In the genomic region with DNA sequence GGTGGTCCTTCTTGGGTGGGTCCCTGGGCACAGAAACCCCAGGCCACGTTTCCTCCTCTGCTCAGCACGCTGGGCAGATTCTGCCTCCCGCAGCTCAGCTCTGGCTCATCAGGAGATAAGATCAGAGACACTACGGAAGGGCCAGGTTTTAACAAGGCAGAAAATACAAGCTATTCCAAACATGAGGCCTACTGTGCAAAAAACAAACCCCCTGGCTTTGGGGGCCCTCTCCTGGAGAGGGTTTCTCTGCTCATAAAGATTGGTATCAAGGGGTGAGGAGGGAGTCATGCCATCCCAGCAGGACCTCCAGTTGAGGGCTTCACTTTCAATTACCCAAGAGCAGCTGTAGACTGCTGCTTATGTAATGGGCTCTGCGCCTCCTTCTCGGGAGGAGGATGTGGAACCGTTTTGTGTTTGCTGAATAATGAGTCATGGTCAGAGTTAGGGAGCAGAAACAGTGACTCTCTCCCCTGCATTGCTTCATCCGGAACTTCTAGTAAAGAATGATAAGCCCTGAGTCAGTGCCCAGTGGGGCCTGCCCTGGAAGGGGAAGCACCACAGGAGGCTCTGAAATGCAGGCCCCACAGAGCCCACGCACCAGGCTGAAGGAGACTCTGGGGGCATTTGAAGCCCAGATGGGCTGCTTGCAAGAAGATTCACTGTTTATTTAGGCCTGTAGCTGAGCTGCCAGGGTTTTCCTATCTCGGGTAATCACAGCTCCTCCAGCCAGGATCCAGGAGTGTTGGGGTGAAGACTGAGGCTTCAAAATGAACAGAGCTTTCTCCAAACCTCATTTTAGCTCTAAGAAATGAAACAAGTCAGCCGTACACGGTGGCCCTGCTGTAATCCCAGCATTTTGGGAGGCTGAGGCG, we compare ENCODE assay signal across 1 cellular context.
A peak's percentile ranks its signal among the peaks of the same experiment; 100 is the strongest.
TF ChIP-seq lines count a peak whose summit lies in the region.

No MANE protein-coding gene starts in this region.

TF ChIP-seq in HepG2, 621 proteins besides CTCF, POLR2A, EP300 and RAD21 (continued from another document):
- TF ChIP-seq ZNF142 (CRISPR knock-in tag; IDR thresholded peaks at IDR 0.05) (no peak), RBFOX2 (IDR thresholded peaks at IDR 0.05; ENCODE audit: low read depth, low read length) (no peak), CEBPG (CRISPR knock-in tag; IDR thresholded peaks at IDR 0.05) (peak; percentile 97), ZFY (CRISPR knock-in tag; IDR thresholded peaks at IDR 0.05) (peak; percentile 83), HNF1A (IDR thresholded peaks at IDR 0.05; ENCODE audit: low read depth) (no peak), HNF1A (CRISPR knock-in tag; IDR thresholded peaks at IDR 0.05; ENCODE audit: borderline replicate concordance) (peak; percentile 66; the same call in 1 of the 2 replicates), ETV6 (CRISPR knock-in tag; conservative IDR thresholded peaks at IDR 0.05) (peak; percentile 68; the same call in 1 of the 2 replicates), AHR (CRISPR knock-in tag; IDR thresholded peaks at IDR 0.05) (0 out of 2 replicates have a peak, but pooled peaks have one; percentile 25)
